In genomic region chr4:164293776-164294175, GRCh38 we compare ENCODE assay signal across 7 cellular contexts.
"Had no signal": no experiment of that assay in that cellular context is flagged by ENCODE, and none has a peak within 500 bp of the region (broad histone marks: within the 10 kb centered on the region; RNA-seq: fewer than 3 reads in every experiment).

No MANE protein-coding gene starts in this region.

- FAIRE-seq: HTR-8/SVneo had no signal

- H3K4me3 ChIP-seq: GM23248 had no signal

- H2AFZ ChIP-seq: GM23248 had no signal

- H3K27ac ChIP-seq: GM23248 had no signal

- DNase-seq: GM23248, GOT3, H7, HCEC 1CT, IMR-90, KBM-7 had no signal

- H3K9ac ChIP-seq: GM23248 had no signal
